ENCODE assay signal across 10 cellular contexts in genomic region chr11:124670732-124671131, GRCh38. TPM values are rescaled to one million over a fixed set of nuclear protein-coding genes. Genes with fewer than 3 reads are reported as not detected.
A peak's percentile ranks its signal among the peaks of the same experiment; 100 is the strongest.
DNase-seq lines count a peak whose midpoint lies in the region; ATAC-seq and TF ChIP-seq lines count a peak whose summit lies in the region.
"Had no signal": no experiment of that assay in that cellular context is flagged by ENCODE, and none has a peak within 500 bp of the region (broad histone marks: within the 10 kb centered on the region; RNA-seq: fewer than 3 reads in every experiment).

No MANE protein-coding gene starts in this region.

- H3K27me3 Mint-ChIP-seq in MCF 10A (ENCODE audit: insufficient read depth, unreplicated experiment), result no peaks in the 10 kb centered on the region

- TF ChIP-seq POLR2A in breast epithelium (IDR thresholded peaks at IDR 0.05) (no peak), right lobe of liver (IDR thresholded peaks at IDR 0.05) (no peak)

- H3K27ac ChIP-seq in breast epithelium (no peak overlapping the region), right lobe of liver (no peak overlapping the region)

- H3K27me3 ChIP-seq in breast epithelium (no peaks in the 10 kb centered on the region), right lobe of liver (no peaks in the 10 kb centered on the region)

- peak; percentile 5 for ATAC-seq in stimulated activated naive CD8-positive, alpha-beta T cell treated with anti-CD3 and anti-CD28 coated beads, Interleukin-15, Interleukin-2, amounts not matched to agents 100 U/mL and 50 U/mL, for 24 hours
- ATAC-seq in Right ventricle myocardium superior (ENCODE audit: poor library complexity) (no peak), right lobe of liver (no peak)

- no peaks in the 10 kb centered on the region for H3K9me3 Mint-ChIP-seq in MCF 10A (ENCODE audit: unreplicated experiment)

- no peaks in the 10 kb centered on the region for H3K36me3 Mint-ChIP-seq in MCF 10A (ENCODE audit: insufficient read depth, unreplicated experiment)

- no peaks in the 10 kb centered on the region for H3K4me1 ChIP-seq in breast epithelium
- H3K4me1 ChIP-seq in right lobe of liver, result peaks cover 0 to 8% (median 0%) of the 10 kb centered on the region in 4 donors

- 33% methylated on average over 3 of the region's 3 CpGs for WGBS in right lobe of liver (ENCODE audit: insufficient coverage, low coverage, low lambda C conversion rate, missing lambda C conversion rate)

- no peaks in the 10 kb centered on the region for H3K9me3 ChIP-seq in breast epithelium
- no peaks in the 10 kb centered on the region for H3K9me3 ChIP-seq in right lobe of liver

- CTCF ChIA-PET in MCF 10A (lab: Yijun Ruan, JAX), result interaction anchor here (0.6 to 6.5 kb wide), 31 partner anchors 17 to 240 kb away, joined by 3 to 112 read pairs (median 6); partner anchors contain the start of genes ESAM and ROBO4

- no peak overlapping the region for H3K4me3 Mint-ChIP-seq in MCF 10A (ENCODE audit: unreplicated experiment)

- POLR2A ChIA-PET in MCF 10A (lab: Yijun Ruan, JAX), result interaction anchor here (0.6 to 2.1 kb wide), 7 partner anchors 27 to 436 kb away, joined by 3 to 10 read pairs (median 4); partner anchors contain the start of gene MSANTD2

- H3K4me3 ChIP-seq in breast epithelium (no peak overlapping the region), right lobe of liver (no peak overlapping the region)

- H3K4me1 Mint-ChIP-seq in MCF 10A (ENCODE audit: insufficient read depth, unreplicated experiment), result peaks cover 5% of the 10 kb centered on the region

- intact Hi-C loops in MCF 10A (cut with micrococcal nuclease) (loop anchor here (5.0 kb wide), 1 partner anchor 77 kb away; no protein-coding TSS in a partner anchor), breast epithelium (cut with DNase I; ENCODE audit: low total_unique reads) (loop anchor here (10.0 kb wide), 2 partner anchors 94 to 164 kb away; partner anchors contain the start of gene ESAM), Right ventricle myocardium superior (cut with DNase I) (loop anchor here (5.0 kb wide), 1 partner anchor 92 kb away; the partner anchor contains the start of gene ESAM), right lobe of liver (cut with DNase I) (loop anchor here (5.0 kb wide), 1 partner anchor 92 kb away; the partner anchor contains the start of gene ESAM (in 2 of the 2))

- peak overlapping the region; percentile 25 for H3K27ac Mint-ChIP-seq in MCF 10A (ENCODE audit: low read depth, unreplicated experiment)

- TF ChIP-seq CTCF in MCF 10A (IDR thresholded peaks at IDR 0.05; ENCODE audit: unreplicated experiment), result no peak
- TF ChIP-seq CTCF in breast epithelium (IDR thresholded peaks at IDR 0.05), result no peak
- no peak for TF ChIP-seq CTCF in right lobe of liver (IDR thresholded peaks at IDR 0.05)

- BruUV-seq in MCF 10A (replicated peaks; lab: Mats Ljungman, UMichigan), result no TSS peak

- DNase-seq in MCF 10A (ENCODE audit: unreplicated experiment) (peak; percentile 52), breast epithelium (ENCODE audit: low spot score in 2 of 2) (no peak), NOMO-1 treated with dmso at 0.1 percent for 144 hours (lab: John Stamatoyannopoulos, UW; ENCODE audit: unreplicated experiment) (peak; percentile 94), Right ventricle myocardium superior (no peak), NCI-H774 (lab: John Stamatoyannopoulos, UW) (no peak), right lobe of liver (no peak)
- DNase-seq in activated naive CD4-positive, alpha-beta T cell treated with anti-CD3 and anti-CD28 coated beads, Interleukin-2, amount 50 U/mL, for 16 hours, result peak; percentile 40
- peak; percentile 8 for DNase-seq in stimulated activated naive CD8-positive, alpha-beta T cell treated with anti-CD3 and anti-CD28 coated beads, Interleukin-15, Interleukin-2, amounts not matched to agents 100 U/mL and 50 U/mL, for 24 hours
- DNase-seq: midbrain had no signal

- no peaks in the 10 kb centered on the region for H3K36me3 ChIP-seq in breast epithelium
- no peaks in the 10 kb centered on the region for H3K36me3 ChIP-seq in right lobe of liver

RNA-seq across cellular contexts. Expression of gene SIAE, which starts 2.8 kb away (rescaled TPM):
- total RNA-seq in MCF 10A (2022), result 20.7 and 21.7 TPM in 2 replicates
- 10 to 100 TPM; 12.5 to 17.0 (median 14.9) TPM for total RNA-seq in breast epithelium
- total RNA-seq in Right ventricle myocardium superior, result 83.4 TPM
- total RNA-seq in right lobe of liver, result 10 to 100 TPM; 30.9 to 56.8 (median 35.6) TPM

RNA-seq across cellular contexts. Expression of gene SPA17, which starts 3.0 kb away (rescaled TPM):
- total RNA-seq in MCF 10A (2022) (12.0 and 18.1 TPM in 2 replicates), breast epithelium (10 to 100 TPM in 1 of 3 donors, 1 to 10 TPM in 2; 2.9 to 15.2 (median 9.8) TPM), Right ventricle myocardium superior (2.7 TPM), right lobe of liver (1 to 10 TPM in 3 of 6 experiments, under 1 TPM in 3; 0.23 to 4.0 (median 1.2) TPM)

RNA-seq across cellular contexts. Expression of gene TBRG1, which starts 48.1 kb away (rescaled TPM):
- total RNA-seq in MCF 10A (2022) (46.9 and 54.0 TPM in 2 replicates), breast epithelium (10 to 100 TPM; 34.7 to 49.0 (median 34.9) TPM), Right ventricle myocardium superior (18.2 TPM), right lobe of liver (10 to 100 TPM; 13.3 to 20.5 (median 17.9) TPM)

RNA-seq across cellular contexts. Expression of gene PANX3, which starts 59.5 kb away (rescaled TPM):
- total RNA-seq in MCF 10A (2022), result not detected in 2 replicates
- total RNA-seq in breast epithelium, result not detected
- total RNA-seq in Right ventricle myocardium superior, result not detected
- not detected for total RNA-seq in right lobe of liver
- total RNA-seq: endothelial cell of umbilical vein had no signal

Comparison
In these comparisons a context has a peak if more than half of its experiments do, and no peak if none do; other contexts are left out.
1. DNase-seq: peak in MCF 10A (single experiment), NOMO-1 treated with dmso at 0.1 percent for 144 hours (single experiment), activated naive CD4-positive, alpha-beta T cell treated with anti-CD3 and anti-CD28 coated beads, Interleukin-2, amount 50 U/mL, for 16 hours (single experiment) and stimulated activated naive CD8-positive, alpha-beta T cell treated with anti-CD3 and anti-CD28 coated beads, Interleukin-15, Interleukin-2, amounts not matched to agents 100 U/mL and 50 U/mL, for 24 hours (single experiment); none in breast epithelium (0 of 2), Right ventricle myocardium superior (single experiment), NCI-H774 (single experiment) and right lobe of liver (0 of 3).